In the genomic region with DNA sequence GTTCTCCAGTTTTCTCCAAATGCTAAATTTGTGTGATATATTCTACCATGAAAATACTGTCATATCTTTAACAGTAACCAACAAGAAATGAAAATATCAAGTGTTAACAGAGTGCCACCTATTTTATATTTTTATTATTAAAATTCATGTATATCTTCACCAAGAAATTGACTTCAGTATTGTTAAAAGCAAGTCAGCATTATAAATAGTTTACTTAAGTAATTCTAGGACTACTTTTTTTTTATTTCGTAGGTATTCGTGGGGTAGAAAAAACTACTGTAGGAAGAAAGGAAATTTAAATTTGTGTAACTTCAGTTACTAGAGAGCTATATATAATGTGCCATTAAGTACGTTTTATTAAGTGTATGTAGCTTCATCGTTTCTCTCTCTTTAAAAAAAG, we compare ENCODE assay signal across 19 cellular contexts.
"Had no signal": no experiment of that assay in that cellular context is flagged by ENCODE, and none has a peak within 500 bp of the region (broad histone marks: within the 10 kb centered on the region; RNA-seq: fewer than 3 reads in every experiment).

No MANE protein-coding gene starts in this region.

- DNase-seq: activated B cell treated with CpG ODN at 0.5 μM for 24 hours; activated CD4-positive, alpha-beta T cell treated with anti-CD3 and anti-CD28 coated beads, Interleukin-2, amount 50 U/mL, for 1 hour; activated CD8-positive, alpha-beta T cell treated with anti-CD3 and anti-CD28 coated beads for 36 hours; activated gamma-delta T cell treated with Interleukin-2 at 50 U/mL for 16 hours; activated naive CD4-positive, alpha-beta T cell treated with anti-CD3 and anti-CD28 coated beads, Interleukin-2, amount 50 U/mL, for 16 hours; activated T-cell treated with anti-CD3 and anti-CD28 coated beads, Interleukin-2, amount 50 U/mL, for 4 hours; amygdala; caudate nucleus; foreskin keratinocyte; mammary epithelial cell; nephron progenitor cell; retina; spleen; stimulated activated naive CD4-positive, alpha-beta T cell treated with Interleukin-2 at 50 U/mL for 16 hours; T-helper 1 cell; upper lobe of right lung had no signal

- H3K27me3 ChIP-seq: esophagus muscularis mucosa, foreskin keratinocyte, neutrophil, spleen, upper lobe of right lung had no signal

- H3K27ac ChIP-seq: foreskin keratinocyte, neutrophil, upper lobe of right lung had no signal

- H3K9me3 ChIP-seq: esophagus muscularis mucosa, neutrophil, spleen, upper lobe of right lung had no signal

- H3K4me3 ChIP-seq: esophagus muscularis mucosa, spleen, upper lobe of right lung had no signal

- ATAC-seq: activated CD8-positive, alpha-beta T cell treated with anti-CD3 and anti-CD28 coated beads for 36 hours; activated T-cell treated with anti-CD3 and anti-CD28 coated beads, Interleukin-2, amount 50 U/mL, for 4 hours; activated T-helper 17 cell treated with anti-CD3 and anti-CD28 coated beads, Interleukin-2, amount 50 U/mL, for 72 hours; foreskin keratinocyte had no signal

- H3K36me3 ChIP-seq: esophagus muscularis mucosa, neutrophil, spleen, upper lobe of right lung had no signal
